ENCODE assay signal across 24 cellular contexts in genomic region chr7:42692609-42693008, GRCh38.
A peak's percentile ranks its signal among the peaks of the same experiment; 100 is the strongest.
DNase-seq lines count a peak whose midpoint lies in the region; ATAC-seq and TF ChIP-seq lines count a peak whose summit lies in the region.
"Had no signal": no experiment of that assay in that cellular context is flagged by ENCODE, and none has a peak within 500 bp of the region (broad histone marks: within the 10 kb centered on the region; RNA-seq: fewer than 3 reads in every experiment).

No MANE protein-coding gene starts in this region.

- no peak overlapping the region for H4K8ac ChIP-seq in mesenchymal stem cell (ENCODE audit: low read length)

- no peak overlapping the region for H2BK15ac ChIP-seq in mesenchymal stem cell (ENCODE audit: low read depth, poor library complexity, severe bottlenecking)

- H3K27ac ChIP-seq in mesenchymal stem cell (ENCODE audit: low read length, poor library complexity, severe bottlenecking): no peak overlapping the region
- H3K27ac ChIP-seq: ascending aorta, ovary, upper lobe of left lung had no signal

- H3K79me1 ChIP-seq in mesenchymal stem cell (replicated peaks; ENCODE audit: low read length, poor library complexity, severe bottlenecking): no peaks in the 10 kb centered on the region

- H4K91ac ChIP-seq in mesenchymal stem cell (ENCODE audit: low read length): no peak overlapping the region

- no peak overlapping the region for H2BK12ac ChIP-seq in mesenchymal stem cell (ENCODE audit: low read length in 2 of 2)

- no peak overlapping the region for H3K18ac ChIP-seq in mesenchymal stem cell (ENCODE audit: low read depth in 1 of 2, low read length in 2 of 2)

- WGBS in mesenchymal stem cell: 84% methylated on average over 4 of the region's 5 CpGs

- ATAC-seq in left lobe of liver: no peak
- no peak for ATAC-seq in HG03196 (IDR thresholded peaks at IDR 0.05; ENCODE audit: unreplicated experiment)
- ATAC-seq in HG02852 (IDR thresholded peaks at IDR 0.05; ENCODE audit: unreplicated experiment): no peak
- ATAC-seq: activated T-helper 17 cell treated with anti-CD3 and anti-CD28 coated beads, Interleukin-2, amount 50 U/mL, for 72 hours; natural killer cell; stimulated activated effector memory CD8-positive, alpha-beta T cell treated with anti-CD3 and anti-CD28 coated beads, Interleukin-12 subunit alpha, Interleukin-12 subunit beta, amount 100 ng/mL, for 72 hours had no signal

- no peak overlapping the region for H2BK120ac ChIP-seq in mesenchymal stem cell (ENCODE audit: low read depth, low read length)

- H2AK5ac ChIP-seq in mesenchymal stem cell (ENCODE audit: low read length, severe bottlenecking): no peak overlapping the region

- no peaks in the 10 kb centered on the region for H3K36me3 ChIP-seq in adipocyte (ENCODE audit: control insufficient read depth, insufficient read depth, low read length, severe bottlenecking)
- no peaks in the 10 kb centered on the region for H3K36me3 ChIP-seq in mesenchymal stem cell (ENCODE audit: control insufficient read depth in 1 of 2, insufficient read depth in 2 of 2, low read depth in 1 of 2, low read length in 2 of 2)
- H3K36me3 ChIP-seq: ascending aorta, ovary, upper lobe of left lung had no signal

- H2AFZ ChIP-seq in mesenchymal stem cell (ENCODE audit: low read depth, low read length): no peak overlapping the region

- peak; percentile 84 for DNase-seq in adipocyte (ENCODE audit: low read depth)
- peak; percentile 22 for DNase-seq in epithelial cell of esophagus (ENCODE audit: low read depth)
- DNase-seq in mesenchymal stem cell: peak; percentile 30
- DNase-seq in left lobe of liver (ENCODE audit: low spot score): no peak
- no peak for DNase-seq in AG20443 (ENCODE audit: low spot score)
- DNase-seq: activated CD4-positive, alpha-beta T cell treated with anti-CD3 and anti-CD28 coated beads, Interleukin-2, amount 50 U/mL, for 4 hours; activated CD4-positive, CD25-positive, alpha-beta regulatory T cell; activated naive CD4-positive, alpha-beta T cell treated with anti-CD3 and anti-CD28 coated beads, Interleukin-2, amount 50 U/mL, for 16 hours; CD4-positive, CD25-positive, alpha-beta regulatory T cell; DND-41; natural killer cell; NCI-H1436 treated with DMSO at 0.1 percent for 48 hours; NCI-H446 treated with DMSO at 0.1 percent for 48 hours; NCI-H82; ovary; stimulated activated CD4-positive, alpha-beta T cell treated with anti-CD3 and anti-CD28 coated beads, Interleukin-2, amount 100 ng/mL, for 48 hours; substantia nigra; T-helper 1 cell; upper lobe of left lung had no signal

- H3K4me1 ChIP-seq in adipocyte (ENCODE audit: control insufficient read depth, insufficient read depth, low read length) (no peaks in the 10 kb centered on the region), mesenchymal stem cell (ENCODE audit: control insufficient read depth, insufficient read depth, low read depth, low read length) (no peaks in the 10 kb centered on the region)

- H3K4me3 ChIP-seq in adipocyte (ENCODE audit: low read length): no peak overlapping the region
- H3K4me3 ChIP-seq in epithelial cell of esophagus (ENCODE audit: low read length): no peak overlapping the region
- no peak overlapping the region for H3K4me3 ChIP-seq in mesenchymal stem cell (ENCODE audit: insufficient read depth in 1 of 2, low read depth in 1 of 2, low read length in 2 of 2)
- H3K4me3 ChIP-seq: ascending aorta, ovary, upper lobe of left lung had no signal

- H3K4me2 ChIP-seq in mesenchymal stem cell (ENCODE audit: low read length, poor library complexity, severe bottlenecking): no peak overlapping the region

- H3K23ac ChIP-seq in mesenchymal stem cell (ENCODE audit: low read length in 2 of 2): no peak overlapping the region

- H3K9ac ChIP-seq in adipocyte (ENCODE audit: low read length) (no peak overlapping the region), mesenchymal stem cell (ENCODE audit: low read length) (no peak overlapping the region)

- H3K27me3 ChIP-seq in adipocyte (replicated peaks; ENCODE audit: control insufficient read depth, insufficient read depth, low read length) (peaks cover 7% of the 10 kb centered on the region), mesenchymal stem cell (ENCODE audit: control insufficient read depth in 1 of 2, insufficient read depth in 1 of 2, low read length in 2 of 2) (peaks cover 0 to 25% of the 10 kb centered on the region in 2 experiments)
- H3K27me3 ChIP-seq: ascending aorta, ovary, upper lobe of left lung had no signal

- no peak overlapping the region for H3K14ac ChIP-seq in mesenchymal stem cell (ENCODE audit: low read length in 2 of 2)

- no peak overlapping the region for H2BK5ac ChIP-seq in mesenchymal stem cell (ENCODE audit: low read depth, low read length, poor library complexity, severe bottlenecking)

- H3K9me3 ChIP-seq in adipocyte (ENCODE audit: control insufficient read depth, low read length): peaks cover 5% of the 10 kb centered on the region
- H3K9me3 ChIP-seq in mesenchymal stem cell (ENCODE audit: control insufficient read depth, low read length): no peaks in the 10 kb centered on the region
- H3K9me3 ChIP-seq: ascending aorta, ovary, upper lobe of left lung had no signal

- H3K4ac ChIP-seq in mesenchymal stem cell (ENCODE audit: low read depth in 1 of 2, low read length in 2 of 2): no peak overlapping the region

- TF ChIP-seq CTCF in epithelial cell of esophagus (IDR thresholded peaks at IDR 0.05; ENCODE audit: insufficient read depth, low read depth, low read length, missing control alignments): no peak

Comparison
In these comparisons a context has a peak if more than half of its experiments do, and no peak if none do; other contexts are left out.
1. DNase-seq: peak in adipocyte (single experiment), epithelial cell of esophagus (single experiment) and mesenchymal stem cell (single experiment); none in left lobe of liver (single experiment) and AG20443 (single experiment).